In the genomic region with DNA sequence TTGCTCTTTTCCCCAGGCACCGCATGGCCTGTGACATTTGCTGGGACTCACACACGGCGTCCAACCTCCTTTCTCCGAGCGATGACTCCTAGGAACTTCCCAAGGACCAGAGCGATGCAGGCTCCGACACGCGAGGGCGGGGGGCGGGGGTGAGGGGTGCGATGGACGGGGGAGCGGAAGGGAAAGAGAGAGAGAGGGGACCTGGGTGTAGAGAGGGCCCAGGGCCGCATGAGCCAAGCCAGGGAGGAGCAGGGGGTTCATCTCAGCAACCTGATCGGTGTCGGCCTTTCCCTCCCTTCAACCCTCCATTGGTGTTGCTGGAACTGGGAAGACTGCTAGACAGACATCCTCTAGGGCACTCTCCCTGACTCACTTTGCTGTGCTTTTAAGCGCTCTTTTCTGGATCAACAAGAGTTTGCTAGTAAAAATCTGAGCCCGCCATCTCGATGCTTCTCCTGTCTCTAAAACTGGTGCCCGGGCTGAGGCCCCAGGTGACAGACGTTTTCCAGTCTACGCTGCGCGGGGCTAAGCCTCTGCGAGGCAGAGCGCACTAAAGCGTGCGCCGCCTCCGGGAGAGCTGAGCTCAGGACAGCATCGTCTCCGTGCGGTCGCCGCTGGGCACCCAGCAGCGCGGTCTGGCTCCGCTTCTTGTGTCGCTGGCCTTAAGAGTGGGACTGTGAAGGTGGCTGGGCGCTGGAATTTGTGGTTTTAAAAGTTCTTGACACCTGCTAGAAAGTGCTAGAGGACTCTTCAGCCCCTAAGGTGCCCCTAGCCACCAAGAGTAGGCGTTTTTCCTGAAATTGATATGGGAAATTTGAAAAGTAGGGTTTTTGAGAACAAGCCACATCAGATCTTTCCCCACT, we compare ENCODE assay signal across 8 cellular contexts. TPM values are rescaled to one million over a fixed set of nuclear protein-coding genes. Genes with fewer than 3 reads are reported as not detected.
DNase-seq lines count a peak whose midpoint lies in the region; ATAC-seq, FAIRE-seq and TF ChIP-seq lines count a peak whose summit lies in the region.

No MANE protein-coding gene starts in this region.

- H3K23ac ChIP-seq in mesendoderm (ENCODE audit: low read length), result no peak overlapping the region

- H2BK15ac ChIP-seq in mesendoderm (replicated peaks; ENCODE audit: low read depth), result no peak overlapping the region

- H2BK120ac ChIP-seq in mesendoderm (ENCODE audit: low read depth, low read length), result no peak overlapping the region

- H3K9ac ChIP-seq in mesendoderm (ENCODE audit: low read length), result peak overlapping the region; percentile 31

- FAIRE-seq in bronchial epithelial cell (lab: Jason Lieb, UNC), result no peak

- no peak overlapping the region for H3K27ac ChIP-seq in mesendoderm (ENCODE audit: low read depth, low read length)
- H3K27ac ChIP-seq in tibial artery, result no peak overlapping the region

- H3K4ac ChIP-seq in mesendoderm (ENCODE audit: low read depth, low read length), result no peak overlapping the region

- no peak overlapping the region for H4K5ac ChIP-seq in mesendoderm (ENCODE audit: low read length)

- peaks cover 2% of the 10 kb centered on the region for H3K27me3 ChIP-seq in bronchial epithelial cell (ENCODE audit: control insufficient read depth, insufficient read depth, low read length)
- H3K27me3 ChIP-seq in mesendoderm (ENCODE audit: insufficient read depth, low read length, poor library complexity), result peaks cover 12% of the 10 kb centered on the region
- H3K27me3 ChIP-seq in tibial artery, result no peaks in the 10 kb centered on the region

- H3K4me1 ChIP-seq in mesendoderm (ENCODE audit: control insufficient read depth, low read depth, low read length), result peaks cover 2% of the 10 kb centered on the region
- H3K4me1 ChIP-seq in tibial artery, result peaks cover 0 to 28% (median 5%) of the 10 kb centered on the region in 4 donors

- H3K36me3 ChIP-seq in bronchial epithelial cell (ENCODE audit: control insufficient read depth, insufficient read depth, low read length), result no peaks in the 10 kb centered on the region
- no peaks in the 10 kb centered on the region for H3K36me3 ChIP-seq in mesendoderm (ENCODE audit: control insufficient read depth, insufficient read depth, low read length)
- no peaks in the 10 kb centered on the region for H3K36me3 ChIP-seq in tibial artery

- H2AK5ac ChIP-seq in mesendoderm (ENCODE audit: low read length), result no peak overlapping the region

- H3K56ac ChIP-seq in mesendoderm (ENCODE audit: low read length), result peak overlapping the region; percentile 18

- H4K8ac ChIP-seq in mesendoderm (ENCODE audit: low read depth, low read length), result no peak overlapping the region

- H3K18ac ChIP-seq in mesendoderm (ENCODE audit: low read length), result no peak overlapping the region

- ATAC-seq in HG03135 (IDR thresholded peaks at IDR 0.05; ENCODE audit: unreplicated experiment), result peak; percentile 50
- ATAC-seq in esophagus mucosa, result no peak

- no peak overlapping the region for H2BK5ac ChIP-seq in mesendoderm (ENCODE audit: low read length)

- H3K4me2 ChIP-seq in mesendoderm (ENCODE audit: low read length), result peak overlapping the region; percentile 69

- TF ChIP-seq CTCF in AG09309 (IDR thresholded peaks at IDR 0.05; ENCODE audit: control insufficient read depth, insufficient read depth, low read depth, low read length, missing control alignments), result no peak
- TF ChIP-seq CTCF in bronchial epithelial cell (IDR thresholded peaks at IDR 0.05; ENCODE audit: insufficient read depth, low read length, severe bottlenecking), result peak; percentile 24
- no peak for TF ChIP-seq CTCF in tibial artery (IDR thresholded peaks at IDR 0.05)
- no peak for TF ChIP-seq CTCF in GM13977 (IDR thresholded peaks at IDR 0.05; ENCODE audit: extremely low read depth, insufficient read depth, missing control alignments)

- H3K79me2 ChIP-seq in mesendoderm (ENCODE audit: control insufficient read depth, insufficient read depth, low read length), result no peaks in the 10 kb centered on the region

- DNase-seq in AG09309 (ENCODE audit: low read depth), result no peak
- no peak for DNase-seq in bronchial epithelial cell (ENCODE audit: low read depth)
- DNase-seq in mesendoderm, result peak; percentile 82
- peak; percentile 26 to 63 for DNase-seq in tibial artery
- no peak for DNase-seq in GM13977 (ENCODE audit: low spot score)
- DNase-seq in KG1 (lab: John Stamatoyannopoulos, UW), result no peak

- in situ Hi-C loops in GM13977 (cut with MboI; ENCODE audit: low pct_unique_long_range_greater_than_20kb, low sequenced_read_pairs, unreplicated experiment), result no loop called here

- H3K79me1 ChIP-seq in mesendoderm (ENCODE audit: low read length), result no peaks in the 10 kb centered on the region

- intact Hi-C loops in tibial artery (cut with DNase I; ENCODE audit: low total_unique reads), result no loop called here

- WGBS in mesendoderm (ENCODE audit: extremely low coverage, insufficient coverage, low lambda C conversion rate), result no CpG with 5 or more reads among the region's 42 CpGs

- H3K4me3 ChIP-seq in AG09309 (ENCODE audit: control insufficient read depth, low read depth, low read length), result peak overlapping the region; percentile 20
- H3K4me3 ChIP-seq in bronchial epithelial cell (ENCODE audit: low read depth, low read length), result no peak overlapping the region
- H3K4me3 ChIP-seq in mesendoderm (ENCODE audit: low read length), result peak overlapping the region; percentile 19
- peak overlapping the region; percentile 31 to 46 for H3K4me3 ChIP-seq in tibial artery

- no peaks in the 10 kb centered on the region for H3K9me3 ChIP-seq in tibial artery

RNA-seq across cellular contexts. Expression of a gene that starts 1.0 kb away (rescaled TPM):
- total RNA-seq in bronchial epithelial cell, result 0.79 and 2.0 TPM in 2 replicates
- polyA plus RNA-seq in mesendoderm (2013, experiment 1 of 2), result 1.1 TPM
- 1.1 TPM for polyA plus RNA-seq in mesendoderm (2013, experiment 2 of 2)
- 3.8 TPM for total RNA-seq in esophagus mucosa

RNA-seq across cellular contexts. Expression of a gene that starts 21.6 kb away (rescaled TPM):
- total RNA-seq in bronchial epithelial cell (45.2 and 55.3 TPM in 2 replicates), esophagus mucosa (23.1 TPM)
- polyA plus RNA-seq in mesendoderm (2013, experiment 1 of 2), result 21.8 TPM
- 20.8 TPM for polyA plus RNA-seq in mesendoderm (2013, experiment 2 of 2)

Comparison
In these comparisons a context has a peak if more than half of its experiments do, and no peak if none do; other contexts are left out.
1. DNase-seq: peak in mesendoderm (single experiment) and tibial artery (2 of 2); none in AG09309 (single experiment), bronchial epithelial cell (single experiment), GM13977 (single experiment) and KG1 (single experiment).